ENCODE assay signal across 37 cellular contexts in genomic region chr18:33205777-33206176, GRCh38.
"Had no signal": no experiment of that assay in that cellular context is flagged by ENCODE, and none has a peak within 500 bp of the region (broad histone marks: within the 10 kb centered on the region; RNA-seq: fewer than 3 reads in every experiment).

No MANE protein-coding gene starts in this region.

- FAIRE-seq: bronchial epithelial cell, TTC549 had no signal

- H3K36me3 Mint-ChIP-seq: activated CD8-positive, alpha-beta memory T cell treated with anti-CD3 and anti-CD28 coated beads, Interleukin-2, amount 10 ng/mL, durations not matched to agents 7 days and 5 days; activated naive CD4-positive, alpha-beta T cell treated with anti-CD3 and anti-CD28 coated beads, Interleukin-2, amount 10 ng/mL, durations not matched to agents 7 days and 5 days; activated naive CD4-positive, alpha-beta T cell treated with anti-CD3 and anti-CD28 coated beads, Interleukin-2, amount 50 U/mL, for 24 hours; activated naive CD8-positive, alpha-beta T cell; activated naive CD8-positive, alpha-beta T cell treated with anti-CD3 and anti-CD28 coated beads, Interleukin-2, amount 10 ng/mL, durations not matched to agents 7 days and 5 days; brain had no signal

- DNase-seq: activated CD4-positive, alpha-beta memory T cell treated with anti-CD3 and anti-CD28 coated beads, Interleukin-2, amount 10 ng/mL, durations not matched to agents 7 days and 5 days; activated CD4-positive, alpha-beta T cell treated with anti-CD3 and anti-CD28 coated beads for 1 hour; activated CD4-positive, alpha-beta T cell treated with anti-CD3 and anti-CD28 coated beads for 36 hours; activated CD4-positive, alpha-beta T cell treated with anti-CD3 and anti-CD28 coated beads for 48 hours; activated CD4-positive, alpha-beta T cell treated with anti-CD3 and anti-CD28 coated beads, Interleukin-2, amount 10 ng/mL, durations not matched to agents 7 days and 5 days; activated CD4-positive, alpha-beta T cell treated with anti-CD3 and anti-CD28 coated beads, Interleukin-2, amount 50 U/mL, for 48 hours; activated CD4-positive, CD25-positive, alpha-beta regulatory T cell; activated CD8-positive, alpha-beta memory T cell treated with anti-CD3 and anti-CD28 coated beads for 24 hours; activated CD8-positive, alpha-beta memory T cell treated with anti-CD3 and anti-CD28 coated beads, Interleukin-2, amount 10 ng/mL, durations not matched to agents 7 days and 5 days; activated CD8-positive, alpha-beta memory T cell treated with anti-CD3 and anti-CD28 coated beads, Interleukin-2, amount 50 U/mL, for 48 hours; activated CD8-positive, alpha-beta T cell treated with anti-CD3 and anti-CD28 coated beads, Interleukin-2, amount 10 ng/mL, durations not matched to agents 7 days and 5 days; activated effector memory CD4-positive, alpha-beta T cell treated with Interleukin-2 at 50 U/mL for 16 hours; activated gamma-delta T cell; activated naive CD4-positive, alpha-beta T cell treated with anti-CD3 and anti-CD28 coated beads, Interleukin-2, amount 10 ng/mL, durations not matched to agents 7 days and 5 days; activated naive CD4-positive, alpha-beta T cell treated with Interleukin-2 at 50 U/mL for 16 hours; activated naive CD8-positive, alpha-beta T cell treated with anti-CD3 and anti-CD28 coated beads, Interleukin-2, amount 10 ng/mL, durations not matched to agents 7 days and 5 days; activated naive CD8-positive, alpha-beta T cell treated with anti-CD3 and anti-CD28 coated beads, Interleukin-2, amount 50 U/mL, for 24 hours; activated T-cell treated with anti-CD3 and anti-CD28 coated beads, Interleukin-2, amount 50 U/mL, for 24 hours; activated T-cell treated with anti-CD3 and anti-CD28 coated beads, Interleukin-2, amount 50 U/mL, for 48 hours; amygdala; anterior cingulate cortex; caudate nucleus; cerebellar nuclear complex; T-helper 2 cell; T-helper 9 cell had no signal

- H3K27me3 Mint-ChIP-seq: activated CD4-positive, alpha-beta memory T cell treated with anti-CD3 and anti-CD28 coated beads, Interleukin-2, amount 10 ng/mL, durations not matched to agents 7 days and 5 days; activated CD4-positive, alpha-beta T cell treated with anti-CD3 and anti-CD28 coated beads, Interleukin-2, amount 10 ng/mL, durations not matched to agents 7 days and 5 days; activated CD8-positive, alpha-beta memory T cell treated with anti-CD3 and anti-CD28 coated beads, Interleukin-2, amount 10 ng/mL, durations not matched to agents 7 days and 5 days; activated naive CD4-positive, alpha-beta T cell treated with anti-CD3 and anti-CD28 coated beads, Interleukin-2, amount 10 ng/mL, durations not matched to agents 7 days and 5 days; activated naive CD4-positive, alpha-beta T cell treated with anti-CD3 and anti-CD28 coated beads, Interleukin-2, amount 50 U/mL, for 24 hours; activated naive CD8-positive, alpha-beta T cell treated with anti-CD3 and anti-CD28 coated beads, Interleukin-2, amount 10 ng/mL, durations not matched to agents 7 days and 5 days; activated T-cell treated with anti-CD3 and anti-CD28 coated beads, Interleukin-2, amount 50 U/mL, for 24 hours; central memory CD8-positive, alpha-beta T cell had no signal

- H3K27ac Mint-ChIP-seq: activated CD4-positive, alpha-beta memory T cell treated with anti-CD3 and anti-CD28 coated beads, Interleukin-2, amount 10 ng/mL, durations not matched to agents 7 days and 5 days; activated CD4-positive, alpha-beta T cell treated with anti-CD3 and anti-CD28 coated beads for 36 hours; activated CD4-positive, alpha-beta T cell treated with anti-CD3 and anti-CD28 coated beads, Interleukin-2, amount 10 ng/mL, durations not matched to agents 7 days and 5 days; activated CD8-positive, alpha-beta memory T cell treated with anti-CD3 and anti-CD28 coated beads, Interleukin-2, amount 10 ng/mL, durations not matched to agents 7 days and 5 days; activated CD8-positive, alpha-beta T cell treated with anti-CD3 and anti-CD28 coated beads, Interleukin-2, amount 10 ng/mL, durations not matched to agents 7 days and 5 days; activated naive CD4-positive, alpha-beta T cell treated with anti-CD3 and anti-CD28 coated beads, Interleukin-2, amount 10 ng/mL, durations not matched to agents 7 days and 5 days; activated naive CD4-positive, alpha-beta T cell treated with anti-CD3 and anti-CD28 coated beads, Interleukin-2, amount 50 U/mL, for 24 hours; activated naive CD8-positive, alpha-beta T cell; activated naive CD8-positive, alpha-beta T cell treated with anti-CD3 and anti-CD28 coated beads, Interleukin-2, amount 10 ng/mL, durations not matched to agents 7 days and 5 days; activated naive CD8-positive, alpha-beta T cell treated with anti-CD3 and anti-CD28 coated beads, Interleukin-2, amount 50 U/mL, for 24 hours; activated T-cell treated with anti-CD3 and anti-CD28 coated beads, Interleukin-2, amount 50 U/mL, for 24 hours; activated T-helper 2 cell treated with anti-CD3 and anti-CD28 coated beads, Interferon-gamma antibody, Interleukin-2, Interleukin-4, amounts not matched to agents 10 μg/mL and 5 μg/mL and 100 μg/mL, durations not matched to agents 14 hours and 24 hours and 36 hours; brain; T-helper 2 cell treated with Interferon-gamma antibody and Interleukin-4, amounts not matched to agents 5 μg/mL and 100 μg/mL, for 36 hours had no signal

- H3K9me3 ChIP-seq: ascending aorta had no signal

- H3K9me3 Mint-ChIP-seq: activated CD4-positive, alpha-beta T cell treated with anti-CD3 and anti-CD28 coated beads, Interleukin-2, amount 10 ng/mL, durations not matched to agents 7 days and 5 days; activated naive CD4-positive, alpha-beta T cell treated with anti-CD3 and anti-CD28 coated beads, Interleukin-2, amount 50 U/mL, for 24 hours; activated naive CD8-positive, alpha-beta T cell treated with anti-CD3 and anti-CD28 coated beads, Interleukin-2, amount 10 ng/mL, durations not matched to agents 7 days and 5 days; activated T-helper 2 cell treated with anti-CD3 and anti-CD28 coated beads, Interferon-gamma antibody, Interleukin-2, Interleukin-4, amounts not matched to agents 10 μg/mL and 5 μg/mL and 100 μg/mL, durations not matched to agents 14 hours and 24 hours and 36 hours; brain had no signal

- ATAC-seq: activated CD4-positive, alpha-beta T cell treated with anti-CD3 and anti-CD28 coated beads for 36 hours; activated CD4-positive, CD25-positive, alpha-beta regulatory T cell treated with anti-CD3 and anti-CD28 coated beads, Interleukin-2, amount 50 U/mL, for 24 hours; activated CD8-positive, alpha-beta memory T cell treated with anti-CD3 and anti-CD28 coated beads, Interleukin-2, amount 10 ng/mL, durations not matched to agents 7 days and 5 days; activated CD8-positive, alpha-beta T cell treated with anti-CD3 and anti-CD28 coated beads, Interleukin-2, amount 10 ng/mL, durations not matched to agents 7 days and 5 days; activated naive CD8-positive, alpha-beta T cell treated with anti-CD3 and anti-CD28 coated beads, Interleukin-2, amount 50 U/mL, for 24 hours had no signal

- H3K4me1 ChIP-seq: ascending aorta had no signal

- H3K27ac ChIP-seq: ascending aorta, cardiac muscle cell, VCaP had no signal

- H3K36me3 ChIP-seq: ascending aorta, cardiac muscle cell had no signal

- H3K27me3 ChIP-seq: ascending aorta had no signal

- H3K4me3 ChIP-seq: ascending aorta, cardiac muscle cell had no signal

- H3K4me1 Mint-ChIP-seq: activated CD4-positive, alpha-beta memory T cell treated with anti-CD3 and anti-CD28 coated beads, Interleukin-2, amount 10 ng/mL, durations not matched to agents 7 days and 5 days; activated CD4-positive, alpha-beta T cell treated with anti-CD3 and anti-CD28 coated beads for 36 hours; activated CD4-positive, alpha-beta T cell treated with anti-CD3 and anti-CD28 coated beads, Interleukin-2, amount 10 ng/mL, durations not matched to agents 7 days and 5 days; activated CD8-positive, alpha-beta memory T cell treated with anti-CD3 and anti-CD28 coated beads, Interleukin-2, amount 10 ng/mL, durations not matched to agents 7 days and 5 days; activated naive CD4-positive, alpha-beta T cell treated with anti-CD3 and anti-CD28 coated beads, Interleukin-2, amount 10 ng/mL, durations not matched to agents 7 days and 5 days; activated naive CD4-positive, alpha-beta T cell treated with anti-CD3 and anti-CD28 coated beads, Interleukin-2, amount 50 U/mL, for 24 hours; activated naive CD8-positive, alpha-beta T cell treated with anti-CD3 and anti-CD28 coated beads, Interleukin-2, amount 10 ng/mL, durations not matched to agents 7 days and 5 days; activated naive CD8-positive, alpha-beta T cell treated with anti-CD3 and anti-CD28 coated beads, Interleukin-2, amount 50 U/mL, for 24 hours; central memory CD8-positive, alpha-beta T cell had no signal

- H3K4me3 Mint-ChIP-seq: activated CD4-positive, alpha-beta memory T cell treated with anti-CD3 and anti-CD28 coated beads, Interleukin-2, amount 10 ng/mL, durations not matched to agents 7 days and 5 days; activated CD4-positive, alpha-beta T cell treated with anti-CD3 and anti-CD28 coated beads for 36 hours; activated CD4-positive, alpha-beta T cell treated with anti-CD3 and anti-CD28 coated beads, Interleukin-2, amount 10 ng/mL, durations not matched to agents 7 days and 5 days; activated CD8-positive, alpha-beta memory T cell treated with anti-CD3 and anti-CD28 coated beads, Interleukin-2, amount 10 ng/mL, durations not matched to agents 7 days and 5 days; activated CD8-positive, alpha-beta T cell treated with anti-CD3 and anti-CD28 coated beads, Interleukin-2, amount 10 ng/mL, durations not matched to agents 7 days and 5 days; activated naive CD4-positive, alpha-beta T cell treated with anti-CD3 and anti-CD28 coated beads, Interleukin-2, amount 10 ng/mL, durations not matched to agents 7 days and 5 days; activated naive CD4-positive, alpha-beta T cell treated with anti-CD3 and anti-CD28 coated beads, Interleukin-2, amount 50 U/mL, for 24 hours; activated naive CD8-positive, alpha-beta T cell; activated naive CD8-positive, alpha-beta T cell treated with anti-CD3 and anti-CD28 coated beads, Interleukin-2, amount 10 ng/mL, durations not matched to agents 7 days and 5 days; activated naive CD8-positive, alpha-beta T cell treated with anti-CD3 and anti-CD28 coated beads, Interleukin-2, amount 50 U/mL, for 24 hours; activated T-cell treated with anti-CD3 and anti-CD28 coated beads, Interleukin-2, amount 50 U/mL, for 24 hours; brain; central memory CD8-positive, alpha-beta T cell; T-helper 2 cell treated with Interferon-gamma antibody and Interleukin-4, amounts not matched to agents 5 μg/mL and 100 μg/mL, for 36 hours had no signal
